8 cellular contexts compared by ENCODE assay signal in the genomic region with DNA sequence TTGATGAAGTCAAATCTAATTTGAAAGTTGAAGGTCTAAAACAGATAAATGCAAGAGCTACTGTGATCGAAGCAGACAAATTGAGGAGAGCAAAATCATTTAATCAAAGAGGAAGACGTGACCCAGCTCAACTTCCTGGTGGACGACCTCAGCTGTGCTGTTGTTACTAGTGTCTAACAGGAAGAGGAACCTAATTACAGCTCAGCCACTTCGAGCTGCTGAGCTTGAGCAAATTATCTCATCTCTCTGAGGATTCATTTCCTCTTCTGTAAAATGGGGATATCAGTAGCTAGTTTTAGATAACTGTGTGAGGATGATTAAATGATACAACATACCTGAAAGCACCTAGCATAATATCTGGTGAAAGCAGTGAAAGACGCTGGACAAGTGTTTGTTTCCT. TPM values are rescaled to one million over a fixed set of nuclear protein-coding genes. Genes with fewer than 3 reads are reported as not detected.
A peak's percentile ranks its signal among the peaks of the same experiment; 100 is the strongest.
DNase-seq lines count a peak whose midpoint lies in the region; ATAC-seq lines count a peak whose summit lies in the region.

No MANE protein-coding gene starts in this region.

- DNase-seq in NCI-H2029 treated with DMSO at 0.1 percent for 48 hours (lab: John Stamatoyannopoulos, UW): peak; percentile 4
- peak in 2 of 3 donors; percentile 25 for DNase-seq in immature natural killer cell
- no peak for DNase-seq in HK-2 (ENCODE audit: unreplicated experiment)
- no peak for DNase-seq in NCI-H2196 treated with DMSO at 0.1 percent for 48 hours (lab: John Stamatoyannopoulos, UW; ENCODE audit: unreplicated experiment)
- DNase-seq in NCI-H2196 (lab: John Stamatoyannopoulos, UW; ENCODE audit: unreplicated experiment): no peak
- DNase-seq in OCI-M2 (lab: John Stamatoyannopoulos, UW; ENCODE audit: unreplicated experiment): no peak

- H3K27me3 Mint-ChIP-seq in immature natural killer cell (ENCODE audit: low read depth in 3 of 3): peaks cover 0 to 3% (median 2%) of the 10 kb centered on the region in 3 donors

- H3K9me3 Mint-ChIP-seq in immature natural killer cell: no peaks in the 10 kb centered on the region

- ATAC-seq in GM18502 (IDR thresholded peaks at IDR 0.05; ENCODE audit: poor library complexity, unreplicated experiment): peak; percentile 89
- ATAC-seq in GM21528 (IDR thresholded peaks at IDR 0.05; ENCODE audit: low FRiP score, unreplicated experiment): peak; percentile 92

- peaks cover 21 to 22% of the 10 kb centered on the region in 2 donors for H3K4me1 Mint-ChIP-seq in immature natural killer cell

- H3K4me3 Mint-ChIP-seq in immature natural killer cell: peak overlapping the region; percentile 46 to 87 (median 73)

- peaks cover 0 to 9% (median 0%) of the 10 kb centered on the region in 3 donors for H3K36me3 Mint-ChIP-seq in immature natural killer cell

- peak overlapping the region; percentile 86 to 94 (median 90) for H3K27ac Mint-ChIP-seq in immature natural killer cell

RNA-seq across cellular contexts. Expression of gene OLFML1, which starts 48.6 kb away (rescaled TPM):
- under 1 TPM in 2 of 3 donors, not detected in 1; 0.13 to 0.18 TPM for polyA plus RNA-seq in immature natural killer cell

Comparison
In these comparisons a context has a peak if more than half of its experiments do, and no peak if none do; other contexts are left out.
1. DNase-seq: peak in NCI-H2029 treated with DMSO at 0.1 percent for 48 hours (single experiment) and immature natural killer cell (2 of 3); none in HK-2 (single experiment), NCI-H2196 treated with DMSO at 0.1 percent for 48 hours (single experiment), NCI-H2196 (single experiment) and OCI-M2 (single experiment).